11 cellular contexts compared by ENCODE assay signal in genomic region chr11:35313066-35313765, GRCh38.
DNase-seq lines count a peak whose midpoint lies in the region; ATAC-seq and TF ChIP-seq lines count a peak whose summit lies in the region.
"Had no signal": no experiment of that assay in that cellular context is flagged by ENCODE, and none has a peak within 500 bp of the region (broad histone marks: within the 10 kb centered on the region; RNA-seq: fewer than 3 reads in every experiment).

No MANE protein-coding gene starts in this region.

- H4K8ac ChIP-seq in neuronal stem cell (ENCODE audit: low read depth, low read length): no peak overlapping the region

- H3K14ac ChIP-seq in neuronal stem cell (ENCODE audit: low read length): no peak overlapping the region

- H2BK5ac ChIP-seq in neuronal stem cell (ENCODE audit: low read length): no peak overlapping the region

- H3K4me3 ChIP-seq in DOHH2 (ENCODE audit: low read length) (peak overlapping the region; percentile 46; the same call in 1 of the 2 replicates), neuronal stem cell (ENCODE audit: low read length in 2 of 2) (no peak overlapping the region)
- no peak overlapping the region for H3K4me3 ChIP-seq in CD8-positive, alpha-beta memory T cell (ENCODE audit: low read length)

- H3K9me3 ChIP-seq in DOHH2 (ENCODE audit: control insufficient read depth, insufficient read depth, low read length) (no peaks in the 10 kb centered on the region), neuronal stem cell (replicated peaks in 1 of 2; ENCODE audit: control insufficient read depth in 2 of 2, insufficient read depth in 1 of 2, low read depth in 1 of 2, low read length in 2 of 2) (no peaks in the 10 kb centered on the region)
- no peaks in the 10 kb centered on the region for H3K9me3 ChIP-seq in CD8-positive, alpha-beta memory T cell (ENCODE audit: low read length)

- peaks cover 0 to 2% of the 10 kb centered on the region in 2 donors for H3K27me3 Mint-ChIP-seq in CD8-positive, alpha-beta memory T cell

- no peaks in the 10 kb centered on the region for H3K79me2 ChIP-seq in DOHH2 (ENCODE audit: control insufficient read depth, low read length)

- H3K4ac ChIP-seq in neuronal stem cell (ENCODE audit: low read length): no peak overlapping the region

- H3F3A ChIP-seq in DOHH2 (ENCODE audit: control insufficient read depth, insufficient read depth): no peaks in the 10 kb centered on the region

- no peak for TF ChIP-seq CTCF in DOHH2 (IDR thresholded peaks at IDR 0.05; ENCODE audit: low read depth, low read length, poor library complexity, severe bottlenecking)

- H3K79me1 ChIP-seq in neuronal stem cell (ENCODE audit: low read depth, low read length): no peaks in the 10 kb centered on the region

- POLR2A ChIA-PET in CD8-positive, alpha-beta memory T cell (lab: Charles Lee): no interaction called here

- no peak overlapping the region for H2AK5ac ChIP-seq in neuronal stem cell (ENCODE audit: low read depth, low read length)

- no peak overlapping the region for H3K9ac ChIP-seq in neuronal stem cell (ENCODE audit: low read depth, low read length, poor library complexity)

- H3K36me3 ChIP-seq in DOHH2 (ENCODE audit: control insufficient read depth, low read length) (no peaks in the 10 kb centered on the region), neuronal stem cell (replicated peaks in 1 of 2; ENCODE audit: control insufficient read depth in 2 of 2, insufficient read depth in 2 of 2, low read length in 2 of 2) (no peaks in the 10 kb centered on the region)
- no peaks in the 10 kb centered on the region for H3K36me3 ChIP-seq in CD8-positive, alpha-beta memory T cell (ENCODE audit: insufficient read depth, low read length)

- no peaks in the 10 kb centered on the region for H3K9me3 Mint-ChIP-seq in CD8-positive, alpha-beta memory T cell

- H2BK12ac ChIP-seq in neuronal stem cell (ENCODE audit: low read length): no peak overlapping the region

- CTCF ChIA-PET in CD8-positive, alpha-beta memory T cell (lab: Charles Lee): interaction anchor here (1.8 kb wide), 1 partner anchor 8 kb away, joined by 10 read pairs; no protein-coding TSS in a partner anchor

- H3K9me2 ChIP-seq in DOHH2 (replicated peaks; ENCODE audit: control insufficient read depth, low read length): no peaks in the 10 kb centered on the region

- peak; percentile 83 for ATAC-seq in GM19438 (IDR thresholded peaks at IDR 0.05; ENCODE audit: low read depth, unreplicated experiment)
- ATAC-seq in HG03095 (IDR thresholded peaks at IDR 0.05; ENCODE audit: unreplicated experiment): peak; percentile 91

- no peak overlapping the region for H4K91ac ChIP-seq in neuronal stem cell (ENCODE audit: low read depth, low read length, poor library complexity)

- no peak overlapping the region for H3K4me3 Mint-ChIP-seq in CD8-positive, alpha-beta memory T cell

- H3K4me2 ChIP-seq in DOHH2 (ENCODE audit: low read length) (peak overlapping the region; percentile 55), neuronal stem cell (ENCODE audit: insufficient read depth, low read length, poor library complexity, severe bottlenecking) (no peak overlapping the region)

- peaks cover 4 to 12% (median 8%) of the 10 kb centered on the region in 3 donors for H3K4me1 Mint-ChIP-seq in CD8-positive, alpha-beta memory T cell

- peak overlapping the region in 3 of 8 donors; percentile 17 to 50 (median 44) for H3K27ac Mint-ChIP-seq in CD8-positive, alpha-beta memory T cell

- no peak overlapping the region for H2AFZ ChIP-seq in neuronal stem cell (ENCODE audit: low read length)

- no peak overlapping the region for H3K18ac ChIP-seq in neuronal stem cell (ENCODE audit: low read length)

- no peak overlapping the region for H2BK15ac ChIP-seq in neuronal stem cell (ENCODE audit: low read length)

- H3K36me3 Mint-ChIP-seq in CD8-positive, alpha-beta memory T cell: no peaks in the 10 kb centered on the region

- no peak overlapping the region for H3K23ac ChIP-seq in neuronal stem cell (ENCODE audit: low read depth, low read length, poor library complexity)

- no peaks in the 10 kb centered on the region for H4K20me1 ChIP-seq in DOHH2 (ENCODE audit: control insufficient read depth, insufficient read depth, low read depth, low read length)

- no peak overlapping the region for H2BK120ac ChIP-seq in neuronal stem cell (ENCODE audit: low read depth, low read length)

- no peak overlapping the region for H3K27ac ChIP-seq in DOHH2 (ENCODE audit: low read depth, low read length)
- H3K27ac ChIP-seq in CD8-positive, alpha-beta memory T cell (ENCODE audit: low read depth, low read length): no peak overlapping the region
- H3K27ac ChIP-seq in neuronal stem cell (replicated peaks; ENCODE audit: low read length): no peak overlapping the region

- H3K27me3 ChIP-seq in DOHH2 (ENCODE audit: control insufficient read depth, low read length): no peaks in the 10 kb centered on the region
- no peaks in the 10 kb centered on the region for H3K27me3 ChIP-seq in CD8-positive, alpha-beta memory T cell (ENCODE audit: insufficient read depth, low read length, poor library complexity, severe bottlenecking)
- no peaks in the 10 kb centered on the region for H3K27me3 ChIP-seq in neuronal stem cell (ENCODE audit: control insufficient read depth in 3 of 3, insufficient read depth in 3 of 3, low read depth in 1 of 3, low read length in 3 of 3)

- no CpG with 5 or more reads among the region's 7 CpGs for WGBS in neuronal stem cell (ENCODE audit: extremely low coverage in 2 of 2, insufficient read length in 2 of 2, insufficient replicate concordance in 1 of 2), 2 donors

- H3K4me1 ChIP-seq in DOHH2 (ENCODE audit: control insufficient read depth, low read length): peaks cover 12% of the 10 kb centered on the region
- no peaks in the 10 kb centered on the region for H3K4me1 ChIP-seq in CD8-positive, alpha-beta memory T cell (ENCODE audit: insufficient read depth, low read length)
- H3K4me1 ChIP-seq in neuronal stem cell (ENCODE audit: control insufficient read depth in 2 of 2, insufficient read depth in 1 of 2, low read depth in 1 of 2, low read length in 2 of 2): no peaks in the 10 kb centered on the region

- DNase-seq in SIG-M5 (lab: John Stamatoyannopoulos, UW) (peak; percentile 44), neuronal stem cell (ENCODE audit: low spot score) (no peak), cerebellar cortex (ENCODE audit: low spot score) (no peak), NCI-H774 (lab: John Stamatoyannopoulos, UW) (no peak)
- no peak for DNase-seq in CD8-positive, alpha-beta memory T cell
- DNase-seq: cortex of kidney; NCI-H82; stimulated activated CD4-positive, alpha-beta T cell treated with anti-CD3 and anti-CD28 coated beads, Interleukin-4, amount 100 ng/mL, for 4 hours had no signal
